Comparison of ENCODE assay signal across 8 cellular contexts in the genomic region with DNA sequence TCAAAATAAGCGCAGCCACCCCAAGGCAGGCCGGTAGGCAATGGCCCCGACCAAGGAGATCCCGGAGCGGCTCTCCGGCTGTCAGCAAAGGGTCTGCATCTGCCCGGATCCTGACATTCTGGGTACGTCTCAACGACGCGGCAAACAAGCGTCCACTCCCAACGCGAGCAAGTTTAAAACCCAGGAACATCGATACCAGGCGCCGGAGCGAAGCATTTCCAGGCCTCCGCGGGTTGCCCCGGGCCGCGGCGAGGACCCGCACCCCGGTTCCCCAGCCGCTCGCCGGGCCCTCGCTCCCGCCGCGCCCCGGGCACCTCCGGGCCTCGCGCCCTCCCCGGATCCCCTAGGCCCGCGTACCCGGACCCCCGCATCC. TPM values are rescaled to one million over a fixed set of nuclear protein-coding genes. Genes with fewer than 3 reads are reported as not detected.
DNase-seq lines count a peak whose midpoint lies in the region; ATAC-seq and TF ChIP-seq lines count a peak whose summit lies in the region.

No MANE protein-coding gene starts in this region.

- ATAC-seq in GM21529 (IDR thresholded peaks at IDR 0.05; ENCODE audit: unreplicated experiment) (peak; percentile 39), WTC11 (peak; percentile 50), left colon (peak; percentile 28)

- H3K4me3 Mint-ChIP-seq in IgD-negative memory B cell (peak overlapping the region; percentile 94 to 98 (median 96)), WTC11 (peak overlapping the region; percentile 88)

- no peaks in the 10 kb centered on the region for H3K27me3 Mint-ChIP-seq in IgD-negative memory B cell
- no peaks in the 10 kb centered on the region for H3K27me3 Mint-ChIP-seq in WTC11 (ENCODE audit: low read depth)

- TF ChIP-seq CTCF in WTC11 (IDR thresholded peaks at IDR 0.05), result no peak

- peaks cover 16 to 44% (median 28%) of the 10 kb centered on the region in 3 donors for H3K4me1 Mint-ChIP-seq in IgD-negative memory B cell
- peaks cover 42% of the 10 kb centered on the region for H3K4me1 Mint-ChIP-seq in WTC11

- peak overlapping the region; percentile 10 for H3K27ac ChIP-seq in cingulate gyrus (ENCODE audit: low read depth, low read length)

- H3K9me3 Mint-ChIP-seq in IgD-negative memory B cell (no peaks in the 10 kb centered on the region), WTC11 (no peaks in the 10 kb centered on the region)

- intact Hi-C loops in left colon (cut with DNase I, micrococcal nuclease), result no loop called here

- POLR2A ChIA-PET in WTC11 (lab: Charles Lee), result interaction anchor here (1.2 kb wide), 1 partner anchor 37 kb away, joined by 6 read pairs; the partner anchor contains the start of gene MRPS24

- no peaks in the 10 kb centered on the region for H3K36me3 Mint-ChIP-seq in IgD-negative memory B cell
- H3K36me3 Mint-ChIP-seq in WTC11, result no peaks in the 10 kb centered on the region

- DNase-seq in EL (peak; percentile 48), WTC11 (ENCODE audit: low spot score) (peak; percentile 49), left colon (peak in 1 of 2 donors; percentile 41), SKM-1 (lab: John Stamatoyannopoulos, UW; ENCODE audit: unreplicated experiment) (no peak)
- DNase-seq in stimulated activated CD4-positive, alpha-beta T cell treated with anti-CD3 and anti-CD28 coated beads, TNF-alpha, amount 100 ng/mL, for 4 hours (ENCODE audit: low read depth in 3 of 3), result peak in 2 of 3 experiments; percentile 1 to 22

- CTCF ChIA-PET in WTC11 (lab: Charles Lee), result interaction anchor here (0.7 to 1.4 kb wide), 4 partner anchors 11 to 49 kb away, joined by 3 to 6 read pairs (median 3); no protein-coding TSS in a partner anchor

- H3K27ac Mint-ChIP-seq in IgD-negative memory B cell (peak overlapping the region; percentile 24 to 96 (median 79)), WTC11 (peak overlapping the region; percentile 90)

TF ChIP-seq in WTC11, 78 proteins besides CTCF, POLR2A, EP300 and RAD21:
- TF ChIP-seq PRDM15 (CRISPR knock-in tag; IDR thresholded peaks at IDR 0.05) (peak; percentile 61), JUN (CRISPR knock-in tag; IDR thresholded peaks at IDR 0.05) (no peak), ZMAT4 (CRISPR knock-in tag; IDR thresholded peaks at IDR 0.05) (no peak)

RNA-seq across cellular contexts. Expression of gene URGCP, which starts 0.5 kb away (rescaled TPM):
- polyA plus RNA-seq in IgD-negative memory B cell, result 24.4 TPM
- total RNA-seq in WTC11 (2021) (18.3 to 20.2 TPM (median 19.5 TPM) in 3 replicates), left colon (10 to 100 TPM; 63.3 to 75.7 TPM)

RNA-seq across cellular contexts. Expression of gene UBE2D4, which starts 20.3 kb away (rescaled TPM):
- 15.1 TPM for polyA plus RNA-seq in IgD-negative memory B cell
- 2.4 to 4.1 TPM (median 3.9 TPM) in 3 replicates for total RNA-seq in WTC11 (2021)
- total RNA-seq in left colon, result 10 to 100 TPM in 1 of 2 donors, 1 to 10 TPM in 1; 9.2 to 13.1 TPM

RNA-seq across cellular contexts. Expression of gene MRPS24, which starts 36.6 kb away (rescaled TPM):
- polyA plus RNA-seq in IgD-negative memory B cell, result 136 TPM
- 132 to 141 TPM (median 135 TPM) in 3 replicates for total RNA-seq in WTC11 (2021)
- total RNA-seq in left colon, result 10 to 100 TPM; 90.9 to 94.7 TPM
